ENCODE assay signal across 21 cellular contexts in genomic region chr18:1488957-1489356, GRCh38.
A peak's percentile ranks its signal among the peaks of the same experiment; 100 is the strongest.
DNase-seq lines count a peak whose midpoint lies in the region; ATAC-seq and TF ChIP-seq lines count a peak whose summit lies in the region.
"Had no signal": no experiment of that assay in that cellular context is flagged by ENCODE, and none has a peak within 500 bp of the region (broad histone marks: within the 10 kb centered on the region; RNA-seq: fewer than 3 reads in every experiment).

No MANE protein-coding gene starts in this region.

- H3K27ac Mint-ChIP-seq in type B pancreatic cell: no peak overlapping the region
- H3K27ac Mint-ChIP-seq: activated naive CD4-positive, alpha-beta T cell treated with anti-CD3 and anti-CD28 coated beads, Interleukin-2, amount 10 ng/mL, durations not matched to agents 7 days and 5 days; activated T-cell treated with anti-CD3 and anti-CD28 coated beads, Interleukin-2, amount 50 U/mL, for 72 hours; mesothelial cell of epicardium; naive thymus-derived CD4-positive, alpha-beta T cell had no signal

- no peak overlapping the region for H3K4me3 Mint-ChIP-seq in type B pancreatic cell
- H3K4me3 Mint-ChIP-seq: activated naive CD4-positive, alpha-beta T cell treated with anti-CD3 and anti-CD28 coated beads, Interleukin-2, amount 10 ng/mL, durations not matched to agents 7 days and 5 days; activated T-cell treated with anti-CD3 and anti-CD28 coated beads, Interleukin-2, amount 50 U/mL, for 72 hours; mesothelial cell of epicardium; naive thymus-derived CD4-positive, alpha-beta T cell had no signal

- H3K27me3 Mint-ChIP-seq in type B pancreatic cell: no peaks in the 10 kb centered on the region
- H3K27me3 Mint-ChIP-seq: activated naive CD4-positive, alpha-beta T cell treated with anti-CD3 and anti-CD28 coated beads, Interleukin-2, amount 10 ng/mL, durations not matched to agents 7 days and 5 days; naive thymus-derived CD4-positive, alpha-beta T cell had no signal

- no peak for TF ChIP-seq CTCF in type B pancreatic cell (conservative IDR thresholded peaks at IDR 0.05)

- no peak for ATAC-seq in HG02840 (IDR thresholded peaks at IDR 0.05; ENCODE audit: low FRiP score, unreplicated experiment)
- no peak for ATAC-seq in HG03469 (IDR thresholded peaks at IDR 0.05; ENCODE audit: unreplicated experiment)
- ATAC-seq: activated T-cell treated with anti-CD3 and anti-CD28 coated beads, Interleukin-2, amount 50 U/mL, for 72 hours; naive thymus-derived CD4-positive, alpha-beta T cell; SK-N-SH treated with all-trans-retinoic acid at 6 μM for 48 hours had no signal

- no peaks in the 10 kb centered on the region for H3K36me3 Mint-ChIP-seq in type B pancreatic cell
- H3K36me3 Mint-ChIP-seq: activated naive CD4-positive, alpha-beta T cell treated with anti-CD3 and anti-CD28 coated beads, Interleukin-2, amount 10 ng/mL, durations not matched to agents 7 days and 5 days; mesothelial cell of epicardium; naive thymus-derived CD4-positive, alpha-beta T cell had no signal

- DNase-seq in DMS53 treated with DMSO at 0.1 percent for 48 hours (lab: John Stamatoyannopoulos, UW; ENCODE audit: unreplicated experiment) (peak; percentile 91), NCI-H128 (lab: John Stamatoyannopoulos, UW; ENCODE audit: unreplicated experiment) (peak; percentile 36), NCI-H2171 treated with DMSO at 0.1 percent for 48 hours (lab: John Stamatoyannopoulos, UW) (peak; percentile 64), SHP77 (lab: John Stamatoyannopoulos, UW) (peak; percentile 75 to 83), hypothalamus (lab: John Stamatoyannopoulos, UW) (no peak), type B pancreatic cell (ENCODE audit: extremely low spot score, unreplicated experiment) (no peak)
- DNase-seq: activated CD4-positive, alpha-beta T cell treated with anti-CD3 and anti-CD28 coated beads for 48 hours; activated naive CD4-positive, alpha-beta T cell treated with anti-CD3 and anti-CD28 coated beads, Interleukin-2, amount 10 ng/mL, durations not matched to agents 7 days and 5 days; activated T-cell treated with anti-CD3 and anti-CD28 coated beads, Interleukin-2, amount 50 U/mL, for 72 hours; amniotic stem cell; cortex of kidney; GF-D8; Karpas-422; naive thymus-derived CD4-positive, alpha-beta T cell; NCI-H526 treated with DMSO at 0.1 percent for 48 hours; nucleus accumbens; transverse colon had no signal

- no peaks in the 10 kb centered on the region for H3K9me3 Mint-ChIP-seq in type B pancreatic cell

- H3K4me1 Mint-ChIP-seq in type B pancreatic cell (ENCODE audit: unreplicated experiment): no peaks in the 10 kb centered on the region
- H3K4me1 Mint-ChIP-seq: activated naive CD4-positive, alpha-beta T cell treated with anti-CD3 and anti-CD28 coated beads, Interleukin-2, amount 10 ng/mL, durations not matched to agents 7 days and 5 days; mesothelial cell of epicardium; naive thymus-derived CD4-positive, alpha-beta T cell had no signal

Comparison
In these comparisons a context has a peak if more than half of its experiments do, and no peak if none do; other contexts are left out.
1. DNase-seq: peak in DMS53 treated with DMSO at 0.1 percent for 48 hours (single experiment), NCI-H128 (single experiment), NCI-H2171 treated with DMSO at 0.1 percent for 48 hours (single experiment) and SHP77 (2 of 2); none in hypothalamus (0 of 51) and type B pancreatic cell (single experiment).